Comparison of ENCODE assay signal across 14 cellular contexts in genomic region chr15:90126457-90127435, GRCh38. TPM values are rescaled to one million over a fixed set of nuclear protein-coding genes. Genes with fewer than 3 reads are reported as not detected.
DNase-seq lines count a peak whose midpoint lies in the region; ATAC-seq and TF ChIP-seq lines count a peak whose summit lies in the region.
"Had no signal": no experiment of that assay in that cellular context is flagged by ENCODE, and none has a peak within 500 bp of the region (broad histone marks: within the 10 kb centered on the region; RNA-seq: fewer than 3 reads in every experiment).

No MANE protein-coding gene starts in this region.

- no peak overlapping the region for H4K91ac ChIP-seq in trophoblast cell (ENCODE audit: low read depth, low read length)

- no peak overlapping the region for H2BK120ac ChIP-seq in trophoblast cell (ENCODE audit: insufficient read depth, low read length, poor library complexity)

- no peak overlapping the region for H3K14ac ChIP-seq in trophoblast cell (ENCODE audit: low read length)

- H3K4ac ChIP-seq in trophoblast cell (ENCODE audit: low read depth, low read length), result no peak overlapping the region

- 11 to 20% methylated on average over 10 of the region's 10 CpGs for whole genome bisulfite sequencing in GM23248 (ENCODE audit: low coverage in 1 of 2, low lambda C conversion rate in 2 of 2, missing lambda C conversion rate in 2 of 2), 2 experiments
- 18% methylated on average over 10 of the region's 10 CpGs for WGBS in hepatocyte (ENCODE audit: low lambda C conversion rate, missing lambda C conversion rate)
- no CpG with 5 or more reads among the region's 10 CpGs for WGBS in trophoblast cell (ENCODE audit: extremely low coverage, insufficient coverage, insufficient read length)

- H3K9ac ChIP-seq in GM23248 (no peak overlapping the region), trophoblast cell (ENCODE audit: low read length) (no peak overlapping the region), PC-3 (ENCODE audit: low read length) (no peak overlapping the region)

- POLR2A ChIA-PET in PC-3 (lab: Charles Lee; ENCODE audit: unreplicated experiment), result no interaction called here

- 0 out of 2 replicates have a peak, but pooled peaks cover 5% of the 10 kb centered on the region for H3K27me3 ChIP-seq in GM23248 (replicated peaks; ENCODE audit: insufficient read depth)
- no peaks in the 10 kb centered on the region for H3K27me3 ChIP-seq in hepatocyte
- no peaks in the 10 kb centered on the region for H3K27me3 ChIP-seq in trophoblast cell (ENCODE audit: insufficient read depth, low read length)
- H3K27me3 ChIP-seq in PC-3 (ENCODE audit: low read length), result no peaks in the 10 kb centered on the region

- H2BK5ac ChIP-seq in trophoblast cell (ENCODE audit: low read depth, low read length, poor library complexity), result no peak overlapping the region

- no peak overlapping the region for H4K12ac ChIP-seq in trophoblast cell (ENCODE audit: low read depth, low read length)

- no peak overlapping the region for H3K18ac ChIP-seq in trophoblast cell (ENCODE audit: low read length)

- intact Hi-C loops in PC-3 (cut with micrococcal nuclease), result no loop called here

- H4K20me1 ChIP-seq in GM23248 (ENCODE audit: insufficient read depth) (no peaks in the 10 kb centered on the region), hepatocyte (ENCODE audit: insufficient read depth, poor library complexity, severe bottlenecking) (no peaks in the 10 kb centered on the region), PC-3 (ENCODE audit: low read length) (no peaks in the 10 kb centered on the region)

- CTCF ChIA-PET in PC-3 (lab: Charles Lee), result no interaction called here

- BruUV-seq in PC-3 (replicated peaks; lab: Mats Ljungman, UMichigan), result no TSS peak

- H3K9me2 ChIP-seq in GM23248 (ENCODE audit: insufficient read depth) (no peaks in the 10 kb centered on the region), hepatocyte (replicated peaks; ENCODE audit: insufficient read depth) (no peaks in the 10 kb centered on the region), PC-3 (replicated peaks; ENCODE audit: low read length) (no peaks in the 10 kb centered on the region)

- no peak overlapping the region for H4K8ac ChIP-seq in trophoblast cell (ENCODE audit: low read depth, low read length)

- H3K4me2 ChIP-seq in GM23248 (ENCODE audit: unreplicated experiment) (no peak overlapping the region), hepatocyte (peak overlapping the region; percentile 56), trophoblast cell (ENCODE audit: low read length) (peak overlapping the region; percentile 1), PC-3 (ENCODE audit: low read length) (no peak overlapping the region)

- TF ChIP-seq CTCF in hepatocyte (IDR thresholded peaks at IDR 0.05; ENCODE audit: poor library complexity) (no peak), PC-3 (conservative IDR thresholded peaks at IDR 0.05; ENCODE audit: low read depth, low read length) (no peak)

- in situ Hi-C loops in GM23248 (cut with MboI), result no loop called here

- no peaks in the 10 kb centered on the region for H3F3A ChIP-seq in GM23248 (ENCODE audit: insufficient read depth)
- H3F3A ChIP-seq in PC-3 (ENCODE audit: low read length, unreplicated experiment), result no peaks in the 10 kb centered on the region

- no peak overlapping the region for H2AFZ ChIP-seq in GM23248
- H2AFZ ChIP-seq in hepatocyte, result no peak overlapping the region
- H2AFZ ChIP-seq in trophoblast cell (ENCODE audit: insufficient read depth, low read length, poor library complexity), result no peak overlapping the region
- no peak overlapping the region for H2AFZ ChIP-seq in PC-3 (ENCODE audit: low read length)

- H3K36me3 ChIP-seq in GM23248 (ENCODE audit: low read depth), result no peaks in the 10 kb centered on the region
- no peaks in the 10 kb centered on the region for H3K36me3 ChIP-seq in hepatocyte (replicated peaks; ENCODE audit: insufficient read depth, low read depth)
- no peaks in the 10 kb centered on the region for H3K36me3 ChIP-seq in trophoblast cell (ENCODE audit: control insufficient read depth in 1 of 2, insufficient read depth in 2 of 2, low read length in 2 of 2)
- H3K36me3 ChIP-seq in PC-3 (ENCODE audit: low read depth, low read length), result no peaks in the 10 kb centered on the region

- no peaks in the 10 kb centered on the region for H3K79me1 ChIP-seq in trophoblast cell (ENCODE audit: low read length)

- H2BK12ac ChIP-seq in trophoblast cell (ENCODE audit: low read length), result no peak overlapping the region

- no peak overlapping the region for H3K27ac ChIP-seq in GM23248
- peak overlapping the region; percentile 34 for H3K27ac ChIP-seq in hepatocyte
- no peak overlapping the region for H3K27ac ChIP-seq in trophoblast cell (ENCODE audit: low read depth, low read length)
- H3K27ac ChIP-seq in PC-3 (ENCODE audit: low read length), result no peak overlapping the region

- ATAC-seq in PC-3 (no peak), GM19397 (IDR thresholded peaks at IDR 0.05; ENCODE audit: unreplicated experiment) (no peak), GM19035 (IDR thresholded peaks at IDR 0.05; ENCODE audit: unreplicated experiment) (no peak), GM21737 (IDR thresholded peaks at IDR 0.05; ENCODE audit: unreplicated experiment) (no peak)

- H2AK5ac ChIP-seq in trophoblast cell (ENCODE audit: low read length), result no peak overlapping the region

- H3K79me2 ChIP-seq in GM23248 (ENCODE audit: insufficient read depth) (no peaks in the 10 kb centered on the region), hepatocyte (no peaks in the 10 kb centered on the region), trophoblast cell (ENCODE audit: control insufficient read depth, insufficient read depth, low read length, poor library complexity) (no peaks in the 10 kb centered on the region), PC-3 (ENCODE audit: low read length) (no peaks in the 10 kb centered on the region)

- peak; percentile 5 for DNase-seq in GM23248
- peak; percentile 11 for DNase-seq in SHP77 treated with DMSO at 0.1 percent for 48 hours (lab: John Stamatoyannopoulos, UW)
- DNase-seq in hepatocyte (ENCODE audit: low spot score), result peak; percentile 46
- DNase-seq in trophoblast cell, result peak; percentile 43 to 70
- no peak for DNase-seq in PC-3
- DNase-seq: C1 segment of cervical spinal cord; cortex of kidney; GDM1; Karpas-422; stimulated activated CD4-positive, alpha-beta T cell treated with anti-CD3 and anti-CD28 coated beads, Interleukin-4, amount 100 ng/mL, for 1 hour; stimulated activated naive CD4-positive, alpha-beta T cell treated with Interleukin-2 at 50 U/mL for 16 hours had no signal

- H3K9me3 ChIP-seq in GM23248 (ENCODE audit: low read depth), result no peaks in the 10 kb centered on the region
- H3K9me3 ChIP-seq in hepatocyte (ENCODE audit: low read depth), result no peaks in the 10 kb centered on the region
- H3K9me3 ChIP-seq in trophoblast cell (ENCODE audit: insufficient read depth, low read depth, low read length), result no peaks in the 10 kb centered on the region
- no peaks in the 10 kb centered on the region for H3K9me3 ChIP-seq in PC-3 (ENCODE audit: low read length)

- no peak overlapping the region for H3K23ac ChIP-seq in trophoblast cell (ENCODE audit: low read length)

- no peaks in the 10 kb centered on the region for H3K4me1 ChIP-seq in GM23248 (ENCODE audit: insufficient read depth)
- peaks cover 10% of the 10 kb centered on the region for H3K4me1 ChIP-seq in hepatocyte (ENCODE audit: insufficient read depth)
- H3K4me1 ChIP-seq in trophoblast cell (ENCODE audit: control insufficient read depth in 1 of 2, insufficient read depth in 2 of 2, low read length in 2 of 2), result peaks cover 5 to 6% of the 10 kb centered on the region in 2 experiments
- no peaks in the 10 kb centered on the region for H3K4me1 ChIP-seq in PC-3 (ENCODE audit: insufficient read depth, low read length)

- H3K4me3 ChIP-seq in GM23248, result no peak overlapping the region
- no peak overlapping the region for H3K4me3 ChIP-seq in hepatocyte
- no peak overlapping the region for H3K4me3 ChIP-seq in trophoblast cell (ENCODE audit: low read depth, low read length)
- no peak overlapping the region for H3K4me3 ChIP-seq in PC-3 (ENCODE audit: low read length)

RNA-seq across cellular contexts. Expression of gene IDH2, which starts 24.5 kb away (rescaled TPM):
- total RNA-seq in GM23248 (2014; rRNA removed; shearing (Covaris generic)), result 58.3 and 67.7 TPM in 2 replicates
- 104 and 109 TPM in 2 replicates for polyA plus RNA-seq in GM23248 (2016; fragmentation: Nextera tagmentation; extraction: Ambion mirVana)
- 157 and 163 TPM in 2 replicates for total RNA-seq in hepatocyte
- polyA plus RNA-seq in hepatocyte, result 310 and 327 TPM in 2 replicates
- polyA plus RNA-seq in trophoblast cell (2013), result 108 and 113 TPM in 2 replicates
- total RNA-seq in PC-3 (2014; rRNA removed), result 80.6 and 94.1 TPM in 2 replicates

Comparison
In these comparisons a context has a peak if more than half of its experiments do, and no peak if none do; other contexts are left out.
1. H3K4me2 ChIP-seq: peak in hepatocyte (single experiment) and trophoblast cell (single experiment); none in GM23248 (single experiment) and PC-3 (single experiment).